ENCODE assay signal across 1 cellular context in genomic region chr2:165778187-165778556, GRCh38.
TF ChIP-seq lines count a peak whose summit lies in the region.

No MANE protein-coding gene starts in this region.

TF ChIP-seq in HepG2, 621 proteins besides CTCF, POLR2A, EP300 and RAD21:
- TF ChIP-seq ZNF281 (CRISPR knock-in tag; IDR thresholded peaks at IDR 0.05; ENCODE audit: borderline replicate concordance) = peak; percentile 24; the same call in 1 of the 2 replicates
- peak; percentile 54 for TF ChIP-seq FOXA3 (CRISPR knock-in tag; IDR thresholded peaks at IDR 0.05)
- TF ChIP-seq ERF (CRISPR knock-in tag; IDR thresholded peaks at IDR 0.05) = no peak
